ENCODE assay signal across 19 cellular contexts in the genomic region with DNA sequence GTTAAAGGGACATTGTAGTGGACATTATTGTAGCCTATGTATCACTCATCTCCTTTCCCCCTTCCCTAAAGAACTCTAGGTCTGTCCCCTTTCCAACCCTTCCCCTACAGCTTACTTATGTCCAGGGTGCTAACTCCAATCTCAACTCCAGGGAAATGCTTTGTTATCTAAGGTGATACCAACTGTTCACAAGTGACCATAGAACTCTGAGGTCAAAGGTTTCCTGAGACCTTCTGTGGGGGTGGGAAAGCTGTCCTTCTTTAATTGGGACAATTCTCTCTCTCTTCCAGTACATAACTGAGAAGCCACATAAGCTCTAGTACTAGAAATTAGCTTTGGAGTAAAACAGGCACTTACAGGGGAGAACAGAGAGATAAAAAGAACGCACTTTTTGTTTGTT.
DNase-seq lines count a peak whose midpoint lies in the region; ATAC-seq and TF ChIP-seq lines count a peak whose summit lies in the region.
"Had no signal": no experiment of that assay in that cellular context is flagged by ENCODE, and none has a peak within 500 bp of the region (broad histone marks: within the 10 kb centered on the region; RNA-seq: fewer than 3 reads in every experiment).

No MANE protein-coding gene starts in this region.

- intact Hi-C loops in left ventricle myocardium inferior (cut with micrococcal nuclease) = no loop called here
- intact Hi-C loops in right lobe of liver (cut with DNase I) = no loop called here

- TF ChIP-seq POLR2A in right lobe of liver (IDR thresholded peaks at IDR 0.05) = no peak

- H3K9me3 ChIP-seq in cardiac muscle cell (ENCODE audit: low read depth) = no peaks in the 10 kb centered on the region
- H3K9me3 ChIP-seq in left ventricle myocardium inferior (replicated peaks) = no peaks in the 10 kb centered on the region
- no peaks in the 10 kb centered on the region for H3K9me3 ChIP-seq in right lobe of liver
- H3K9me3 ChIP-seq: Caco-2 had no signal

- no peak for DNase-seq in cardiac muscle cell (ENCODE audit: low read depth in 1 of 2, low spot score in 1 of 2)
- no peak for DNase-seq in left ventricle myocardium inferior
- no peak for DNase-seq in right lobe of liver
- no peak for DNase-seq in progenitor cell of endocrine pancreas (ENCODE audit: low spot score, unreplicated experiment)
- DNase-seq in GDM1 (lab: John Stamatoyannopoulos, UW) = no peak
- no peak for DNase-seq in activated CD4-positive, CD25-positive, alpha-beta regulatory T cell (lab: John Stamatoyannopoulos, UW)
- DNase-seq: Caco-2; CD4-positive, CD25-positive, alpha-beta regulatory T cell; CD8-positive, alpha-beta T cell; DMS153; DND-41; H9 had no signal

- TF ChIP-seq CTCF in cardiac muscle cell (IDR thresholded peaks at IDR 0.05; ENCODE audit: low read depth, low read length) = no peak
- TF ChIP-seq CTCF in left ventricle myocardium inferior (IDR thresholded peaks at IDR 0.05; ENCODE audit: borderline replicate concordance) = no peak
- no peak for TF ChIP-seq CTCF in right lobe of liver (IDR thresholded peaks at IDR 0.05)
- no peak for TF ChIP-seq CTCF in progenitor cell of endocrine pancreas (IDR thresholded peaks at IDR 0.05; ENCODE audit: unreplicated experiment)

- H3K4me1 ChIP-seq in cardiac muscle cell (ENCODE audit: low read depth) (peaks cover 5% of the 10 kb centered on the region), left ventricle myocardium inferior (peaks cover 12% of the 10 kb centered on the region), right lobe of liver (no peaks in the 10 kb centered on the region)
- H3K4me1 ChIP-seq: BLaER1, Caco-2 had no signal

- H3K27ac Mint-ChIP-seq in progenitor cell of endocrine pancreas = peak overlapping the region; percentile 54
- H3K27ac Mint-ChIP-seq: B cell; CD4-positive, CD25-positive, alpha-beta regulatory T cell; CD8-positive, alpha-beta T cell; GM23338; H9 had no signal

- peaks cover 11% of the 10 kb centered on the region for H3K9me3 Mint-ChIP-seq in progenitor cell of endocrine pancreas (ENCODE audit: low read depth)
- H3K9me3 Mint-ChIP-seq: GM23338 had no signal

- peak overlapping the region; percentile 32 for H3K27ac ChIP-seq in cardiac muscle cell
- no peak overlapping the region for H3K27ac ChIP-seq in left ventricle myocardium inferior (replicated peaks)
- H3K27ac ChIP-seq in right lobe of liver = no peak overlapping the region
- H3K27ac ChIP-seq: 22Rv1, BLaER1, C4-2B had no signal

- peak in 3 of 4 donors; percentile 49 to 55 (median 52) for ATAC-seq in right lobe of liver
- ATAC-seq: CD8-positive, alpha-beta T cell; GM12878; GM23338; HCT116 had no signal

- 44% methylated on average over 1 of the region's 1 CpG for WGBS in right lobe of liver (ENCODE audit: insufficient coverage, low coverage, low lambda C conversion rate, missing lambda C conversion rate)

- H3K4me3 Mint-ChIP-seq in progenitor cell of endocrine pancreas (ENCODE audit: low read depth) = no peak overlapping the region
- H3K4me3 Mint-ChIP-seq: B cell; CD4-positive, CD25-positive, alpha-beta regulatory T cell; CD8-positive, alpha-beta T cell; GM23338; H9 had no signal

- H3K27me3 Mint-ChIP-seq in progenitor cell of endocrine pancreas = no peaks in the 10 kb centered on the region
- H3K27me3 Mint-ChIP-seq: B cell; CD4-positive, CD25-positive, alpha-beta regulatory T cell had no signal

- H3K4me3 ChIP-seq in cardiac muscle cell = no peak overlapping the region
- H3K4me3 ChIP-seq in left ventricle myocardium inferior = no peak overlapping the region
- H3K4me3 ChIP-seq in right lobe of liver = no peak overlapping the region
- H3K4me3 ChIP-seq: BLaER1, GM12878, GM23338 had no signal

- H3K27me3 ChIP-seq in cardiac muscle cell = no peaks in the 10 kb centered on the region
- no peaks in the 10 kb centered on the region for H3K27me3 ChIP-seq in left ventricle myocardium inferior (ENCODE audit: low read depth)
- no peaks in the 10 kb centered on the region for H3K27me3 ChIP-seq in right lobe of liver
- H3K27me3 ChIP-seq: BLaER1 had no signal

- H3K36me3 Mint-ChIP-seq in progenitor cell of endocrine pancreas (ENCODE audit: insufficient read depth) = no peaks in the 10 kb centered on the region

- H3K4me1 Mint-ChIP-seq in progenitor cell of endocrine pancreas (ENCODE audit: low read depth) = peaks cover 8% of the 10 kb centered on the region
- H3K4me1 Mint-ChIP-seq: B cell, GM23338, H9 had no signal

- no peaks in the 10 kb centered on the region for H3K36me3 ChIP-seq in cardiac muscle cell
- H3K36me3 ChIP-seq in left ventricle myocardium inferior = no peaks in the 10 kb centered on the region
- no peaks in the 10 kb centered on the region for H3K36me3 ChIP-seq in right lobe of liver
- H3K36me3 ChIP-seq: BLaER1 had no signal
